25 cellular contexts compared by ENCODE assay signal in genomic region chr6:56230976-56231566, GRCh38. TPM values are rescaled to one million over a fixed set of nuclear protein-coding genes. Genes with fewer than 3 reads are reported as not detected.
DNase-seq lines count a peak whose midpoint lies in the region; ATAC-seq, FAIRE-seq and TF ChIP-seq lines count a peak whose summit lies in the region.
"Had no signal": no experiment of that assay in that cellular context is flagged by ENCODE, and none has a peak within 500 bp of the region (broad histone marks: within the 10 kb centered on the region; RNA-seq: fewer than 3 reads in every experiment).

No MANE protein-coding gene starts in this region.

- TF ChIP-seq EP300 in sigmoid colon (IDR thresholded peaks at IDR 0.05): no peak

- no peak for TF ChIP-seq CTCF in Panc1 (IDR thresholded peaks at IDR 0.05)
- no peak for TF ChIP-seq CTCF in sigmoid colon (IDR thresholded peaks at IDR 0.05)

- no peak for ATAC-seq in Panc1
- ATAC-seq: stimulated activated effector memory CD8-positive, alpha-beta T cell treated with anti-CD3 and anti-CD28 coated beads, Interleukin-12 subunit alpha, Interleukin-12 subunit beta, amount 100 ng/mL, for 72 hours had no signal

- no peaks in the 10 kb centered on the region for H3K36me3 ChIP-seq in Panc1 (ENCODE audit: control insufficient read depth, insufficient read depth, low read length)
- no peaks in the 10 kb centered on the region for H3K36me3 ChIP-seq in sigmoid colon
- H3K36me3 ChIP-seq: BLaER1 treated with 17β-estradiol and CSF1 and Interleukin-3, amounts not matched to agents 10 nM and 100 nM had no signal

- peak overlapping the region; percentile 31; the same call in 1 of the 2 replicates for H3K27ac ChIP-seq in Panc1 (ENCODE audit: low read length)
- peak overlapping the region in 3 of 4 donors; percentile 6 to 58 (median 54) for H3K27ac ChIP-seq in sigmoid colon
- H3K27ac ChIP-seq: BLaER1 treated with 17β-estradiol and CSF1 and Interleukin-3, amounts not matched to agents 10 nM and 100 nM had no signal

- in situ Hi-C loops in Panc1 (cut with HindIII; ENCODE audit: low pct_unique_long_range_greater_than_20kb, low sequenced_read_pairs): no loop called here

- intact Hi-C loops in Panc1 (cut with micrococcal nuclease; ENCODE audit: unreplicated experiment) (no loop called here), sigmoid colon (cut with DNase I) (no loop called here)

- H3K4me3 ChIP-seq in Panc1 (ENCODE audit: low read depth in 2 of 2, low read length in 2 of 2) (no peak overlapping the region), sigmoid colon (no peak overlapping the region)
- H3K4me3 ChIP-seq: BLaER1 treated with 17β-estradiol and CSF1 and Interleukin-3, amounts not matched to agents 10 nM and 100 nM; lung had no signal

- peak; percentile 91 for FAIRE-seq in H54 (lab: Jason Lieb, UNC)
- FAIRE-seq: GM18507 had no signal

- DNase-seq in H54 (ENCODE audit: insufficient read length, low spot score) (no peak), Panc1 (ENCODE audit: low read depth, low spot score) (no peak), dermis microvascular lymphatic vessel endothelial cell (ENCODE audit: low read depth in 2 of 2) (peak; percentile 48 to 80), sigmoid colon (no peak), NCI-H2081 (lab: John Stamatoyannopoulos, UW) (no peak), COR-L47 (lab: John Stamatoyannopoulos, UW) (no peak), cerebellum (ENCODE audit: low spot score) (no peak)
- DNase-seq: activated CD4-positive, alpha-beta T cell treated with anti-CD3 and anti-CD28 coated beads for 4 hours; activated effector memory CD4-positive, alpha-beta T cell treated with anti-CD3 and anti-CD28 coated beads, Interleukin-2, amount 50 U/mL, for 16 hours; activated naive CD8-positive, alpha-beta T cell treated with anti-CD3 and anti-CD28 coated beads for 36 hours; DND-41; head of caudate nucleus; HFFc6; NCI-H1105 treated with DMSO at 0.1 percent for 48 hours; NCI-H1930; NCI-H2227 treated with DMSO at 0.1 percent for 48 hours; NCI-H69; nephron progenitor cell; stimulated activated CD4-positive, alpha-beta T cell treated with anti-CD3 and anti-CD28 coated beads, Interleukin-4, amount 100 ng/mL, for 1 hour had no signal

- H3K27me3 ChIP-seq in Panc1 (ENCODE audit: control insufficient read depth, insufficient read depth, low read length) (no peaks in the 10 kb centered on the region), sigmoid colon (no peaks in the 10 kb centered on the region)
- H3K27me3 ChIP-seq: BLaER1 treated with 17β-estradiol and CSF1 and Interleukin-3, amounts not matched to agents 10 nM and 100 nM had no signal

- POLR2A ChIA-PET in Panc1 (lab: Charles Lee): no interaction called here

- H3K9me3 ChIP-seq in Panc1 (ENCODE audit: control insufficient read depth, insufficient read depth, low read depth, low read length) (no peaks in the 10 kb centered on the region), sigmoid colon (no peaks in the 10 kb centered on the region)
- H3K9me3 ChIP-seq: BLaER1 treated with 17β-estradiol and CSF1 and Interleukin-3, amounts not matched to agents 10 nM and 100 nM had no signal

- H3K4me1 ChIP-seq in Panc1 (ENCODE audit: control insufficient read depth, insufficient read depth, low read length) (no peaks in the 10 kb centered on the region; the same call in 1 of the 2 replicates), sigmoid colon (peaks cover 0 to 64% (median 59%) of the 10 kb centered on the region in 4 donors)

- CTCF ChIA-PET in Panc1 (lab: Charles Lee): no interaction called here

- 62 to 75% methylated on average over 4 of the region's 4 CpGs for WGBS in sigmoid colon, 2 donors

- TF ChIP-seq POLR2A in H54 (IDR thresholded peaks at IDR 0.05; ENCODE audit: low read depth, low read length) (no peak), sigmoid colon (IDR thresholded peaks at IDR 0.05) (no peak)

- BruUV-seq in Panc1 (replicated peaks; lab: Mats Ljungman, UMichigan): no TSS peak

RNA-seq across cellular contexts. Expression of gene COL21A1, which starts 16.3 kb away (rescaled TPM):
- total RNA-seq in Panc1 (2021; ENCODE audit: unreplicated experiment) (3.3 TPM), dermis microvascular lymphatic vessel endothelial cell (0.51 and 1.2 TPM in 2 replicates), sigmoid colon (100 to 1,000 TPM in 1 of 4 donors, 10 to 100 TPM in 3; 21.6 to 110 (median 48.9) TPM), cerebellum (15.5 TPM)
- polyA plus RNA-seq in Panc1 (2012; ENCODE audit: insufficient read length): 8.7 TPM
- 1 to 10 TPM in 1 of 3 donors, not detected in 2; 1.9 TPM for polyA plus RNA-seq in sigmoid colon
- total RNA-seq: activated naive CD8-positive, alpha-beta T cell treated with anti-CD3 and anti-CD28 coated beads for 36 hours; epithelial cell of proximal tubule; HFFc6; T-helper 2 cell treated with Interferon-gamma antibody and Interleukin-4, amounts not matched to agents 100 ng/mL and 5 ng/mL, for 36 hours had no signal

Comparison
In these comparisons a context has a peak if more than half of its experiments do, and no peak if none do; other contexts are left out.
1. DNase-seq: peak in dermis microvascular lymphatic vessel endothelial cell (2 of 2); none in H54 (single experiment), Panc1 (single experiment), sigmoid colon (single experiment), NCI-H2081 (0 of 2), COR-L47 (single experiment) and cerebellum (single experiment).